In genomic region chr5:168978015-168978414, GRCh38 we compare ENCODE assay signal across 1 cellular context.
TF ChIP-seq lines count a peak whose summit lies in the region.

No MANE protein-coding gene starts in this region.

TF ChIP-seq in SK-N-SH, 30 proteins besides CTCF, POLR2A, EP300 and RAD21:
- TF ChIP-seq REST (IDR thresholded peaks at IDR 0.05; ENCODE audit: low read depth, low read length) (no peak), FOSL2 (IDR thresholded peaks at IDR 0.05; ENCODE audit: borderline replicate concordance, low read depth) (peak; percentile 55; the same call in 1 of the 2 replicates)
TF ChIP-seq in SK-N-SH: peak in this region for 1.
